Comparison of ENCODE assay signal across 39 cellular contexts in the genomic region with DNA sequence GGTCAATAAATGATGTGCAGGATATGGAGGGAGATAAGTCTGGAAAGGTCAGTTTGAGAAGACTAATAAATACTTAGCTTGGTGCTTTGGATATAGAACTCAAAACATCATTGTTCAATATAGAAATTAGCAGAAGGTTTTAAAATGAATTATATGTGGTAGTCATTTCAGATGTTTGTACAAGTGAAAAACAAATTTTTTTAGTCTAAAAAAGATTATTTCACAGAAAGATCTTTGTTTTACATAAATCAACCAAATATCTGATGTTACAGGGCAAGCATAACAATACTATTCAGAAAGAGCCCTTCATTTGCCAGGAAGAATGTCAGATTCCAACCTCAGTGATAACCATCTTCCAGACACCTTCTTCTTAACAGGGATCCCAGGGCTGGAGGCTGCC. TPM values are rescaled to one million over a fixed set of nuclear protein-coding genes. Genes with fewer than 3 reads are reported as not detected.
"Had no signal": no experiment of that assay in that cellular context is flagged by ENCODE, and none has a peak within 500 bp of the region (broad histone marks: within the 10 kb centered on the region; RNA-seq: fewer than 3 reads in every experiment).

A gene (plus strand): TSS at position 301 of the 400 bp plus-strand sequence. CDS start 22 bp downstream, at position 323.

- ATAC-seq: activated naive CD4-positive, alpha-beta T cell treated with anti-CD3 and anti-CD28 coated beads, Interleukin-2, amount 50 U/mL, for 72 hours; activated naive CD8-positive, alpha-beta T cell treated with anti-CD3 and anti-CD28 coated beads, Interleukin-2, amount 50 U/mL, for 24 hours; activated T-cell treated with anti-CD3 and anti-CD28 coated beads, Interleukin-2, amount 50 U/mL, for 4 hours; activated T-cell treated with anti-CD3 and anti-CD28 coated beads, Interleukin-2, amount 50 U/mL, for 72 hours; activated T-helper 17 cell treated with anti-CD3 and anti-CD28 coated beads, Interleukin-2, amount 50 U/mL, for 72 hours had no signal

- H3K27ac ChIP-seq: adrenal gland, ascending aorta, brain microvascular endothelial cell, breast epithelium, cardiac muscle cell had no signal

- H3K27me3 ChIP-seq: adrenal gland, ascending aorta, brain microvascular endothelial cell, breast epithelium, cardiac muscle cell had no signal

- DNase-seq: activated effector memory CD4-positive, alpha-beta T cell treated with anti-CD3 and anti-CD28 coated beads, Interleukin-2, amount 50 U/mL, for 16 hours; activated effector memory CD4-positive, alpha-beta T cell treated with Interleukin-2 at 50 U/mL for 16 hours; activated gamma-delta T cell; activated gamma-delta T cell treated with Interleukin-2 at 50 U/mL for 16 hours; activated naive CD4-positive, alpha-beta T cell; activated naive CD4-positive, alpha-beta T cell treated with anti-CD3 and anti-CD28 coated beads for 36 hours; activated naive CD4-positive, alpha-beta T cell treated with anti-CD3 and anti-CD28 coated beads, Interleukin-2, amount 10 ng/mL, durations not matched to agents 7 days and 5 days; activated naive CD4-positive, alpha-beta T cell treated with anti-CD3 and anti-CD28 coated beads, Interleukin-2, amount 50 U/mL, for 16 hours; activated naive CD4-positive, alpha-beta T cell treated with Interleukin-2 at 50 U/mL for 16 hours; activated naive CD8-positive, alpha-beta T cell treated with anti-CD3 and anti-CD28 coated beads for 36 hours; activated naive CD8-positive, alpha-beta T cell treated with anti-CD3 and anti-CD28 coated beads, Interleukin-2, amount 10 ng/mL, durations not matched to agents 7 days and 5 days; activated naive CD8-positive, alpha-beta T cell treated with anti-CD3 and anti-CD28 coated beads, Interleukin-2, amount 50 U/mL, for 24 hours; activated T-cell treated with anti-CD3 and anti-CD28 coated beads, Interleukin-2, amount 50 U/mL, for 1 hour; activated T-cell treated with anti-CD3 and anti-CD28 coated beads, Interleukin-2, amount 50 U/mL, for 24 hours; activated T-cell treated with anti-CD3 and anti-CD28 coated beads, Interleukin-2, amount 50 U/mL, for 4 hours; activated T-cell treated with anti-CD3 and anti-CD28 coated beads, Interleukin-2, amount 50 U/mL, for 48 hours; activated T-cell treated with anti-CD3 and anti-CD28 coated beads, Interleukin-2, amount 50 U/mL, for 72 hours; adrenal gland; amniotic stem cell; amygdala; anterior cingulate cortex; aorta; brain microvascular endothelial cell; caudate nucleus; central memory CD4-positive, alpha-beta T cell; cerebellar nuclear complex had no signal

- H3K36me3 ChIP-seq: adrenal gland, ascending aorta, brain microvascular endothelial cell, breast epithelium, cardiac muscle cell had no signal

- H3K4me3 ChIP-seq: adrenal gland, ascending aorta, breast epithelium, cardiac muscle cell had no signal

- H3K9me3 ChIP-seq: adrenal gland, ascending aorta, breast epithelium had no signal

- H3K4me1 ChIP-seq: adrenal gland, ascending aorta, breast epithelium had no signal

RNA-seq across cellular contexts. Expression of the gene that starts here (rescaled TPM):
- total RNA-seq: activated naive CD4-positive, alpha-beta T cell treated with anti-CD3 and anti-CD28 coated beads for 36 hours; activated naive CD4-positive, alpha-beta T cell treated with anti-CD3 and anti-CD28 coated beads, Interleukin-2, amount 50 U/mL, for 72 hours; activated naive CD8-positive, alpha-beta T cell treated with anti-CD3 and anti-CD28 coated beads for 36 hours; activated naive CD8-positive, alpha-beta T cell treated with anti-CD3 and anti-CD28 coated beads, Interleukin-2, amount 10 ng/mL, durations not matched to agents 7 days and 5 days; activated T-cell treated with anti-CD3 and anti-CD28 coated beads, Interleukin-2, amount 50 U/mL, for 4 hours; activated T-cell treated with anti-CD3 and anti-CD28 coated beads, Interleukin-2, amount 50 U/mL, for 72 hours; activated T-helper 1 cell treated with anti-CD3 and anti-CD28 coated beads, Interleukin-12 subunit alpha, Interleukin-12 subunit beta, Interleukin-2, Interleukin-4 antibody, amounts not matched to agents 30 ng/mL and 10 ng/mL and 1 ng/mL, durations not matched to agents 14 hours and 24 hours and 36 hours; activated T-helper 17 cell treated with anti-CD3 and anti-CD28 coated beads, Interleukin-2, amount 50 U/mL, for 72 hours; activated T-helper 2 cell treated with anti-CD3 and anti-CD28 coated beads, Interferon-gamma antibody, Interleukin-2, Interleukin-4, amounts not matched to agents 10 μg/mL and 5 μg/mL and 100 μg/mL, durations not matched to agents 14 hours and 24 hours and 36 hours; adrenal gland; aorta; ascending aorta; astrocyte; breast epithelium; bronchial epithelial cell; cardiac muscle cell; cardiac septum; cerebellum; chondrocyte had no signal
- polyA plus RNA-seq: adipose tissue, adrenal gland, aorta, cardiac muscle cell had no signal
